1 cellular context compared by ENCODE assay signal in the genomic region with DNA sequence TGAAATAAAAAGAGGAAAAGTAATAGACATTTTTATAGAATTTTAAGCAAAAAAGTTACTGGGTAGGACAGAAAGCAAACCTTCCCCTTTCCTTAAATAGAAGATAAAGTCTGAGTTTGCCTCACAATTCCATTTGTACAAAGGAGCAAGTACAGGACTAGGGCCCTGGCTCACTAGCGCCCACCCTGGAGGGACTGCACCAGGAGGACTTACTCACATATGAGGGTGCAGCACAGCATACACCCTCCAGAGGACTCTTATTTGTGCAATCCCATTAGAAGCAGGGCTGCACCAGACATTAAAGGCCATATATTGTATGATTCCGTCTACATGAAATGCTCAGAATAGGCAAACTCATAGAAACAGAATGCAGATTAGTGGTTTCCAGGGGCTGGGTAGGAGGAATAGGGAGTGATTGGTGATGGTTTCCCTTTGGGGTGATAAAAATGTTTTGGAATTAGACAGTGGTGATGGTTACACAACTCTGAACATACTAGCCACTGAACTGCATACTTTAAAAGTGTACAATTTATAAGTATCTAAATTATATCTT.
TF ChIP-seq lines count a peak whose summit lies in the region.

No MANE protein-coding gene starts in this region.

TF ChIP-seq in SK-N-SH, 30 proteins besides CTCF, POLR2A, EP300 and RAD21:
- TF ChIP-seq, protein P1, sequence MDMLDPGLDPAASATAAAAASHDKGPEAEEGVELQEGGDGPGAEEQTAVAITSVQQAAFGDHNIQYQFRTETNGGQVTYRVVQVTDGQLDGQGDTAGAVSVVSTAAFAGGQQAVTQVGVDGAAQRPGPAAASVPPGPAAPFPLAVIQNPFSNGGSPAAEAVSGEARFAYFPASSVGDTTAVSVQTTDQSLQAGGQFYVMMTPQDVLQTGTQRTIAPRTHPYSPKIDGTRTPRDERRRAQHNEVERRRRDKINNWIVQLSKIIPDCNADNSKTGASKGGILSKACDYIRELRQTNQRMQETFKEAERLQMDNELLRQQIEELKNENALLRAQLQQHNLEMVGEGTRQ (IDR thresholded peaks at IDR 0.05; ENCODE audit: borderline replicate concordance, low read depth, low read length) = no peak
- TF ChIP-seq RFX5 (IDR thresholded peaks at IDR 0.05; ENCODE audit: low read length) (no peak), MXI1 (IDR thresholded peaks at IDR 0.05; ENCODE audit: low read depth, low read length) (no peak), POLR2AphosphoS5 (IDR thresholded peaks at IDR 0.05; ENCODE audit: low read depth, low read length) (no peak), EZH2phosphoT487 (IDR thresholded peaks at IDR 0.05; ENCODE audit: borderline replicate concordance, low read depth) (no peak), JUND (IDR thresholded peaks at IDR 0.05) (no peak), NRF1 (IDR thresholded peaks at IDR 0.05; ENCODE audit: low read depth, low read length) (no peak), TCF12 (IDR thresholded peaks at IDR 0.05) (no peak), YY1 (IDR thresholded peaks at IDR 0.05; ENCODE audit: low read depth) (no peak), RXRA (IDR thresholded peaks at IDR 0.05; ENCODE audit: borderline replicate concordance, low read depth) (no peak), SMC3 (IDR thresholded peaks at IDR 0.05; ENCODE audit: low read depth, low read length) (no peak), SIN3A (IDR thresholded peaks at IDR 0.05; ENCODE audit: borderline replicate concordance, low read depth, low read length) (no peak), FOXJ3 (CRISPR knock-in tag; IDR thresholded peaks at IDR 0.05) (no peak)
- TF ChIP-seq, protein P2, sequence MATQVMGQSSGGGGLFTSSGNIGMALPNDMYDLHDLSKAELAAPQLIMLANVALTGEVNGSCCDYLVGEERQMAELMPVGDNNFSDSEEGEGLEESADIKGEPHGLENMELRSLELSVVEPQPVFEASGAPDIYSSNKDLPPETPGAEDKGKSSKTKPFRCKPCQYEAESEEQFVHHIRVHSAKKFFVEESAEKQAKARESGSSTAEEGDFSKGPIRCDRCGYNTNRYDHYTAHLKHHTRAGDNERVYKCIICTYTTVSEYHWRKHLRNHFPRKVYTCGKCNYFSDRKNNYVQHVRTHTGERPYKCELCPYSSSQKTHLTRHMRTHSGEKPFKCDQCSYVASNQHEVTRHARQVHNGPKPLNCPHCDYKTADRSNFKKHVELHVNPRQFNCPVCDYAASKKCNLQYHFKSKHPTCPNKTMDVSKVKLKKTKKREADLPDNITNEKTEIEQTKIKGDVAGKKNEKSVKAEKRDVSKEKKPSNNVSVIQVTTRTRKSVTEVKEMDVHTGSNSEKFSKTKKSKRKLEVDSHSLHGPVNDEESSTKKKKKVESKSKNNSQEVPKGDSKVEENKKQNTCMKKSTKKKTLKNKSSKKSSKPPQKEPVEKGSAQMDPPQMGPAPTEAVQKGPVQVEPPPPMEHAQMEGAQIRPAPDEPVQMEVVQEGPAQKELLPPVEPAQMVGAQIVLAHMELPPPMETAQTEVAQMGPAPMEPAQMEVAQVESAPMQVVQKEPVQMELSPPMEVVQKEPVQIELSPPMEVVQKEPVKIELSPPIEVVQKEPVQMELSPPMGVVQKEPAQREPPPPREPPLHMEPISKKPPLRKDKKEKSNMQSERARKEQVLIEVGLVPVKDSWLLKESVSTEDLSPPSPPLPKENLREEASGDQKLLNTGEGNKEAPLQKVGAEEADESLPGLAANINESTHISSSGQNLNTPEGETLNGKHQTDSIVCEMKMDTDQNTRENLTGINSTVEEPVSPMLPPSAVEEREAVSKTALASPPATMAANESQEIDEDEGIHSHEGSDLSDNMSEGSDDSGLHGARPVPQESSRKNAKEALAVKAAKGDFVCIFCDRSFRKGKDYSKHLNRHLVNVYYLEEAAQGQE (IDR thresholded peaks at IDR 0.05; ENCODE audit: low read depth, low read length) = no peak
- TF ChIP-seq, protein P3, sequence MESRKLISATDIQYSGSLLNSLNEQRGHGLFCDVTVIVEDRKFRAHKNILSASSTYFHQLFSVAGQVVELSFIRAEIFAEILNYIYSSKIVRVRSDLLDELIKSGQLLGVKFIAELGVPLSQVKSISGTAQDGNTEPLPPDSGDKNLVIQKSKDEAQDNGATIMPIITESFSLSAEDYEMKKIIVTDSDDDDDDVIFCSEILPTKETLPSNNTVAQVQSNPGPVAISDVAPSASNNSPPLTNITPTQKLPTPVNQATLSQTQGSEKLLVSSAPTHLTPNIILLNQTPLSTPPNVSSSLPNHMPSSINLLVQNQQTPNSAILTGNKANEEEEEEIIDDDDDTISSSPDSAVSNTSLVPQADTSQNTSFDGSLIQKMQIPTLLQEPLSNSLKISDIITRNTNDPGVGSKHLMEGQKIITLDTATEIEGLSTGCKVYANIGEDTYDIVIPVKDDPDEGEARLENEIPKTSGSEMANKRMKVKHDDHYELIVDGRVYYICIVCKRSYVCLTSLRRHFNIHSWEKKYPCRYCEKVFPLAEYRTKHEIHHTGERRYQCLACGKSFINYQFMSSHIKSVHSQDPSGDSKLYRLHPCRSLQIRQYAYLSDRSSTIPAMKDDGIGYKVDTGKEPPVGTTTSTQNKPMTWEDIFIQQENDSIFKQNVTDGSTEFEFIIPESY (IDR thresholded peaks at IDR 0.05; ENCODE audit: borderline replicate concordance, low read depth) = no peak
- TF ChIP-seq, protein P4, sequence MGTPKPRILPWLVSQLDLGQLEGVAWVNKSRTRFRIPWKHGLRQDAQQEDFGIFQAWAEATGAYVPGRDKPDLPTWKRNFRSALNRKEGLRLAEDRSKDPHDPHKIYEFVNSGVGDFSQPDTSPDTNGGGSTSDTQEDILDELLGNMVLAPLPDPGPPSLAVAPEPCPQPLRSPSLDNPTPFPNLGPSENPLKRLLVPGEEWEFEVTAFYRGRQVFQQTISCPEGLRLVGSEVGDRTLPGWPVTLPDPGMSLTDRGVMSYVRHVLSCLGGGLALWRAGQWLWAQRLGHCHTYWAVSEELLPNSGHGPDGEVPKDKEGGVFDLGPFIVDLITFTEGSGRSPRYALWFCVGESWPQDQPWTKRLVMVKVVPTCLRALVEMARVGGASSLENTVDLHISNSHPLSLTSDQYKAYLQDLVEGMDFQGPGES (IDR thresholded peaks at IDR 0.05; ENCODE audit: low read depth, low read length) = no peak
